ENCODE assay signal across 38 cellular contexts in the genomic region with DNA sequence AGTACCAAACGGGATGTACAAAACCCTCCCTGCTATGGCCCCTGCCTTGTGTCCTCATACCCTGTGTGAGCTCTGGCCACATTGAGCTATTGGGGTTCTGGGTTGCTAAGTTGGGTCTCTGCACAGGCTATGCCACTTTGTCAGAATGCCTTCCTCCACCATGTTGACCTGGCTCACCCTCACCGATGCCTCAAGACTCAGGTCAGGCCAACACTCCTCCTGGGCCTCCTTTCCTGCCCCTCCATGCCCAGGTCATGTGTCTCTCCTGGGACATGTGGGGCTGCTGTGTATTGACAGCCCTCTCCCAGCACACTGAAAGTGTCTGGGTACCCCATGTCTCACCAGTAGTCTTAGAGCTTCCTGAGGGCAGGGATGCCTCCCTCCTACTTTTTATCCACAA. TPM values are rescaled to one million over a fixed set of nuclear protein-coding genes. Genes with fewer than 3 reads are reported as not detected.
"Had no signal": no experiment of that assay in that cellular context is flagged by ENCODE, and none has a peak within 500 bp of the region (broad histone marks: within the 10 kb centered on the region; RNA-seq: fewer than 3 reads in every experiment).

No MANE protein-coding gene starts in this region.

- H3K9me3 Mint-ChIP-seq: activated B cell treated with CpG ODN at 0.5 μM for 24 hours; activated CD4-positive, alpha-beta memory T cell treated with anti-CD3 and anti-CD28 coated beads for 36 hours; activated CD4-positive, alpha-beta T cell treated with anti-CD3 and anti-CD28 coated beads, Interleukin-2, amount 10 ng/mL, durations not matched to agents 24 days and 14 days; activated CD8-positive, alpha-beta T cell treated with anti-CD3 and anti-CD28 coated beads for 36 hours; activated naive CD4-positive, alpha-beta T cell treated with anti-CD3 and anti-CD28 coated beads for 36 hours; activated naive CD4-positive, alpha-beta T cell treated with anti-CD3 and anti-CD28 coated beads, Interleukin-2, amount 50 U/mL, for 72 hours; activated naive CD8-positive, alpha-beta T cell treated with anti-CD3 and anti-CD28 coated beads for 36 hours; activated T-cell treated with anti-CD3 and anti-CD28 coated beads, Interleukin-2, amount 50 U/mL, for 4 hours; activated T-cell treated with anti-CD3 and anti-CD28 coated beads, Interleukin-2, amount 50 U/mL, for 72 hours; activated T-helper 1 cell treated with anti-CD3 and anti-CD28 coated beads, Interleukin-12 subunit alpha, Interleukin-12 subunit beta, Interleukin-2, Interleukin-4 antibody, amounts not matched to agents 30 ng/mL and 10 ng/mL and 1 ng/mL, durations not matched to agents 14 hours and 24 hours and 36 hours; activated T-helper 17 cell treated with anti-CD3 and anti-CD28 coated beads, Interleukin-2, amount 50 U/mL, for 72 hours; central memory CD8-positive, alpha-beta T cell; T-helper 1 cell treated with Interleukin-12 subunit alpha and Interleukin-12 subunit beta and Interleukin-4 antibody, amounts not matched to agents 30 μg/mL and 1 μg/mL, for 36 hours; T-helper 2 cell treated with Interferon-gamma antibody and Interleukin-4, amounts not matched to agents 5 μg/mL and 100 μg/mL, for 36 hours had no signal

- H3K4me3 ChIP-seq: ascending aorta, cardiac muscle cell had no signal

- H3K9me3 ChIP-seq: ascending aorta had no signal

- ATAC-seq: activated CD8-positive, alpha-beta T cell treated with anti-CD3 and anti-CD28 coated beads for 36 hours; activated naive CD4-positive, alpha-beta T cell treated with anti-CD3 and anti-CD28 coated beads, Interleukin-2, amount 50 U/mL, for 72 hours; activated T-cell treated with anti-CD3 and anti-CD28 coated beads, Interleukin-2, amount 50 U/mL, for 4 hours; activated T-cell treated with anti-CD3 and anti-CD28 coated beads, Interleukin-2, amount 50 U/mL, for 72 hours; activated T-helper 17 cell treated with anti-CD3 and anti-CD28 coated beads, Interleukin-2, amount 50 U/mL, for 72 hours had no signal

- H3K27ac Mint-ChIP-seq: activated B cell treated with CpG ODN at 0.5 μM for 24 hours; activated CD4-positive, alpha-beta memory T cell treated with anti-CD3 and anti-CD28 coated beads for 36 hours; activated CD4-positive, alpha-beta T cell treated with anti-CD3 and anti-CD28 coated beads, Interleukin-2, amount 10 ng/mL, durations not matched to agents 24 days and 14 days; activated CD8-positive, alpha-beta T cell treated with anti-CD3 and anti-CD28 coated beads for 36 hours; activated naive CD4-positive, alpha-beta T cell treated with anti-CD3 and anti-CD28 coated beads for 36 hours; activated naive CD4-positive, alpha-beta T cell treated with anti-CD3 and anti-CD28 coated beads, Interleukin-2, amount 50 U/mL, for 72 hours; activated naive CD8-positive, alpha-beta T cell treated with anti-CD3 and anti-CD28 coated beads for 36 hours; activated T-cell treated with anti-CD3 and anti-CD28 coated beads, Interleukin-2, amount 50 U/mL, for 72 hours; activated T-helper 1 cell treated with anti-CD3 and anti-CD28 coated beads, Interleukin-12 subunit alpha, Interleukin-12 subunit beta, Interleukin-2, Interleukin-4 antibody, amounts not matched to agents 30 ng/mL and 10 ng/mL and 1 ng/mL, durations not matched to agents 14 hours and 24 hours and 36 hours; activated T-helper 17 cell treated with anti-CD3 and anti-CD28 coated beads, Interleukin-2, amount 50 U/mL, for 72 hours; brain; T-helper 1 cell treated with Interleukin-12 subunit alpha and Interleukin-12 subunit beta and Interleukin-4 antibody, amounts not matched to agents 30 μg/mL and 1 μg/mL, for 36 hours; T-helper 2 cell treated with Interferon-gamma antibody and Interleukin-4, amounts not matched to agents 5 μg/mL and 100 μg/mL, for 36 hours had no signal

- H3K27me3 Mint-ChIP-seq: brain had no signal

- H3K4me1 Mint-ChIP-seq: activated B cell treated with CpG ODN at 0.5 μM for 24 hours; activated CD4-positive, alpha-beta T cell treated with anti-CD3 and anti-CD28 coated beads, Interleukin-2, amount 10 ng/mL, durations not matched to agents 24 days and 14 days; activated naive CD8-positive, alpha-beta T cell treated with anti-CD3 and anti-CD28 coated beads for 36 hours; activated T-helper 17 cell treated with anti-CD3 and anti-CD28 coated beads, Interleukin-2, amount 50 U/mL, for 72 hours; brain; central memory CD8-positive, alpha-beta T cell had no signal

- H3K4me1 ChIP-seq: ascending aorta had no signal

- DNase-seq: activated B cell treated with CpG ODN at 0.5 μM for 24 hours; activated CD4-positive, alpha-beta memory T cell treated with anti-CD3 and anti-CD28 coated beads for 36 hours; activated CD4-positive, alpha-beta T cell treated with anti-CD3 and anti-CD28 coated beads for 4 hours; activated CD4-positive, alpha-beta T cell treated with anti-CD3 and anti-CD28 coated beads, Interleukin-2, amount 10 ng/mL, durations not matched to agents 24 days and 14 days; activated CD4-positive, alpha-beta T cell treated with anti-CD3 and anti-CD28 coated beads, Interleukin-2, amount 50 U/mL, for 1 hour; activated CD4-positive, alpha-beta T cell treated with anti-CD3 and anti-CD28 coated beads, Interleukin-2, amount 50 U/mL, for 4 hours; activated CD4-positive, CD25-positive, alpha-beta regulatory T cell treated with anti-CD3 and anti-CD28 coated beads, Interleukin-2, amount 50 U/mL, for 72 hours; activated CD8-positive, alpha-beta T cell treated with anti-CD3 and anti-CD28 coated beads for 36 hours; activated effector memory CD4-positive, alpha-beta T cell treated with anti-CD3 and anti-CD28 coated beads, Interleukin-2, amount 50 U/mL, for 16 hours; activated gamma-delta T cell treated with Interleukin-2 at 50 U/mL for 16 hours; activated naive CD4-positive, alpha-beta T cell; activated naive CD4-positive, alpha-beta T cell treated with anti-CD3 and anti-CD28 coated beads for 36 hours; activated naive CD4-positive, alpha-beta T cell treated with anti-CD3 and anti-CD28 coated beads, Interleukin-2, amount 50 U/mL, for 16 hours; activated naive CD8-positive, alpha-beta T cell treated with anti-CD3 and anti-CD28 coated beads for 36 hours; activated T-cell treated with anti-CD3 and anti-CD28 coated beads for 4 hours; activated T-cell treated with anti-CD3 and anti-CD28 coated beads, Interleukin-2, amount 50 U/mL, for 1 hour; activated T-cell treated with anti-CD3 and anti-CD28 coated beads, Interleukin-2, amount 50 U/mL, for 4 hours; activated T-cell treated with anti-CD3 and anti-CD28 coated beads, Interleukin-2, amount 50 U/mL, for 72 hours; amygdala; anterior cingulate cortex; caudate nucleus; cerebellar nuclear complex; SW 1271; T-helper 1 cell; T-helper 2 cell; T-helper 9 cell had no signal

- H3K27ac ChIP-seq: ascending aorta, cardiac muscle cell, VCaP had no signal

- H3K4me3 Mint-ChIP-seq: activated B cell treated with CpG ODN at 0.5 μM for 24 hours; activated CD4-positive, alpha-beta memory T cell treated with anti-CD3 and anti-CD28 coated beads for 36 hours; activated CD4-positive, alpha-beta T cell treated with anti-CD3 and anti-CD28 coated beads, Interleukin-2, amount 10 ng/mL, durations not matched to agents 24 days and 14 days; activated CD8-positive, alpha-beta T cell treated with anti-CD3 and anti-CD28 coated beads for 36 hours; activated naive CD4-positive, alpha-beta T cell treated with anti-CD3 and anti-CD28 coated beads for 36 hours; activated naive CD8-positive, alpha-beta T cell treated with anti-CD3 and anti-CD28 coated beads for 36 hours; activated T-cell treated with anti-CD3 and anti-CD28 coated beads, Interleukin-2, amount 50 U/mL, for 4 hours; activated T-cell treated with anti-CD3 and anti-CD28 coated beads, Interleukin-2, amount 50 U/mL, for 72 hours; activated T-helper 1 cell treated with anti-CD3 and anti-CD28 coated beads, Interleukin-12 subunit alpha, Interleukin-12 subunit beta, Interleukin-2, Interleukin-4 antibody, amounts not matched to agents 30 ng/mL and 10 ng/mL and 1 ng/mL, durations not matched to agents 14 hours and 24 hours and 36 hours; activated T-helper 17 cell treated with anti-CD3 and anti-CD28 coated beads, Interleukin-2, amount 50 U/mL, for 72 hours; brain; central memory CD8-positive, alpha-beta T cell; T-helper 1 cell treated with Interleukin-12 subunit alpha and Interleukin-12 subunit beta and Interleukin-4 antibody, amounts not matched to agents 30 μg/mL and 1 μg/mL, for 36 hours; T-helper 2 cell treated with Interferon-gamma antibody and Interleukin-4, amounts not matched to agents 5 μg/mL and 100 μg/mL, for 36 hours had no signal

- H3K27me3 ChIP-seq: ascending aorta, cardiac muscle cell had no signal

- H3K36me3 Mint-ChIP-seq: activated CD4-positive, alpha-beta memory T cell treated with anti-CD3 and anti-CD28 coated beads for 36 hours; activated naive CD4-positive, alpha-beta T cell treated with anti-CD3 and anti-CD28 coated beads, Interleukin-2, amount 50 U/mL, for 72 hours; activated naive CD8-positive, alpha-beta T cell treated with anti-CD3 and anti-CD28 coated beads for 36 hours; brain had no signal

- H3K36me3 ChIP-seq: ascending aorta, cardiac muscle cell had no signal

RNA-seq across cellular contexts. Expression of a gene that starts 14.6 kb away (rescaled TPM):
- total RNA-seq: activated CD4-positive, alpha-beta memory T cell treated with anti-CD3 and anti-CD28 coated beads for 36 hours; activated CD4-positive, alpha-beta T cell treated with anti-CD3 and anti-CD28 coated beads, Interleukin-2, amount 10 ng/mL, durations not matched to agents 24 days and 14 days; activated CD8-positive, alpha-beta T cell treated with anti-CD3 and anti-CD28 coated beads for 36 hours; activated naive CD4-positive, alpha-beta T cell treated with anti-CD3 and anti-CD28 coated beads for 36 hours; activated naive CD4-positive, alpha-beta T cell treated with anti-CD3 and anti-CD28 coated beads, Interleukin-2, amount 50 U/mL, for 72 hours; activated naive CD8-positive, alpha-beta T cell treated with anti-CD3 and anti-CD28 coated beads for 36 hours; activated T-cell treated with anti-CD3 and anti-CD28 coated beads, Interleukin-2, amount 50 U/mL, for 4 hours; activated T-helper 1 cell treated with anti-CD3 and anti-CD28 coated beads, Interleukin-12 subunit alpha, Interleukin-12 subunit beta, Interleukin-2, Interleukin-4 antibody, amounts not matched to agents 30 ng/mL and 10 ng/mL and 1 ng/mL, durations not matched to agents 14 hours and 24 hours and 36 hours; ascending aorta; bronchial epithelial cell; cardiac muscle cell; chondrocyte had no signal
- polyA plus RNA-seq: cardiac muscle cell had no signal

RNA-seq across cellular contexts. Expression of a gene that starts 20.4 kb away (rescaled TPM):
- total RNA-seq: activated B cell treated with CpG ODN at 0.5 μM for 24 hours; activated CD4-positive, alpha-beta memory T cell treated with anti-CD3 and anti-CD28 coated beads for 36 hours; activated CD4-positive, alpha-beta T cell treated with anti-CD3 and anti-CD28 coated beads, Interleukin-2, amount 10 ng/mL, durations not matched to agents 24 days and 14 days; activated CD8-positive, alpha-beta T cell treated with anti-CD3 and anti-CD28 coated beads for 36 hours; activated naive CD4-positive, alpha-beta T cell treated with anti-CD3 and anti-CD28 coated beads for 36 hours; activated naive CD4-positive, alpha-beta T cell treated with anti-CD3 and anti-CD28 coated beads, Interleukin-2, amount 50 U/mL, for 72 hours; activated naive CD8-positive, alpha-beta T cell treated with anti-CD3 and anti-CD28 coated beads for 36 hours; activated T-cell treated with anti-CD3 and anti-CD28 coated beads, Interleukin-2, amount 50 U/mL, for 4 hours; activated T-cell treated with anti-CD3 and anti-CD28 coated beads, Interleukin-2, amount 50 U/mL, for 72 hours; activated T-helper 1 cell treated with anti-CD3 and anti-CD28 coated beads, Interleukin-12 subunit alpha, Interleukin-12 subunit beta, Interleukin-2, Interleukin-4 antibody, amounts not matched to agents 30 ng/mL and 10 ng/mL and 1 ng/mL, durations not matched to agents 14 hours and 24 hours and 36 hours; activated T-helper 17 cell treated with anti-CD3 and anti-CD28 coated beads, Interleukin-2, amount 50 U/mL, for 72 hours; ascending aorta; bronchial epithelial cell; cardiac muscle cell; chondrocyte had no signal
- polyA plus RNA-seq: cardiac muscle cell had no signal

RNA-seq across cellular contexts. Expression of a gene that starts 33.4 kb away (rescaled TPM):
- total RNA-seq: activated B cell treated with CpG ODN at 0.5 μM for 24 hours; activated CD4-positive, alpha-beta memory T cell treated with anti-CD3 and anti-CD28 coated beads for 36 hours; activated CD4-positive, alpha-beta T cell treated with anti-CD3 and anti-CD28 coated beads, Interleukin-2, amount 10 ng/mL, durations not matched to agents 24 days and 14 days; activated CD8-positive, alpha-beta T cell treated with anti-CD3 and anti-CD28 coated beads for 36 hours; activated naive CD4-positive, alpha-beta T cell treated with anti-CD3 and anti-CD28 coated beads for 36 hours; activated naive CD8-positive, alpha-beta T cell treated with anti-CD3 and anti-CD28 coated beads for 36 hours; activated T-cell treated with anti-CD3 and anti-CD28 coated beads, Interleukin-2, amount 50 U/mL, for 4 hours; activated T-helper 1 cell treated with anti-CD3 and anti-CD28 coated beads, Interleukin-12 subunit alpha, Interleukin-12 subunit beta, Interleukin-2, Interleukin-4 antibody, amounts not matched to agents 30 ng/mL and 10 ng/mL and 1 ng/mL, durations not matched to agents 14 hours and 24 hours and 36 hours; ascending aorta; chondrocyte had no signal
- polyA plus RNA-seq: cardiac muscle cell had no signal

RNA-seq across cellular contexts. Expression of a gene that starts 43.3 kb away (rescaled TPM):
- total RNA-seq: activated T-helper 1 cell treated with anti-CD3 and anti-CD28 coated beads, Interleukin-12 subunit alpha, Interleukin-12 subunit beta, Interleukin-2, Interleukin-4 antibody, amounts not matched to agents 30 ng/mL and 10 ng/mL and 1 ng/mL, durations not matched to agents 14 hours and 24 hours and 36 hours; ascending aorta; bronchial epithelial cell had no signal
